In genomic region chr6:169062272-169062671, GRCh38 we compare ENCODE assay signal across 25 cellular contexts.
"Had no signal": no experiment of that assay in that cellular context is flagged by ENCODE, and none has a peak within 500 bp of the region (broad histone marks: within the 10 kb centered on the region; RNA-seq: fewer than 3 reads in every experiment).

No MANE protein-coding gene starts in this region.

- H3K36me3 ChIP-seq: stomach, suprapubic skin, thoracic aorta, thyroid gland, tibial artery, tibial nerve, transverse colon, upper lobe of left lung, upper lobe of right lung, uterus, vagina had no signal

- ATAC-seq: stimulated activated effector memory CD8-positive, alpha-beta T cell treated with anti-CD3 and anti-CD28 coated beads, Interleukin-12 subunit alpha, Interleukin-12 subunit beta, amount 100 ng/mL, for 72 hours; stimulated activated memory B cell treated with anti-CD40 and anti-IgM and Interleukin-4, amounts not matched to agents 10 μg/mL and 1 μg/mL and 100 μg/mL, for 72 hours; stimulated activated naive B cell treated with anti-CD40 and anti-IgM and Interleukin-4, amounts not matched to agents 10 μg/mL and 1 μg/mL and 100 μg/mL, for 72 hours; stimulated activated naive CD8-positive, alpha-beta T cell treated with anti-CD3 and anti-CD28 coated beads, Interleukin-15, amount 100 ng/mL, for 72 hours; upper lobe of right lung had no signal

- H3K4me1 ChIP-seq: stomach, suprapubic skin, testis, thyroid gland, tibial nerve, transverse colon, upper lobe of left lung, upper lobe of right lung, uterus, vagina had no signal

- H3K27me3 ChIP-seq: stomach, suprapubic skin, testis, thyroid gland, tibial artery, tibial nerve, transverse colon, upper lobe of left lung, upper lobe of right lung, uterus, vagina had no signal

- H3K27ac ChIP-seq: stomach, suprapubic skin, testis, thoracic aorta, thyroid gland, tibial artery, tibial nerve, transverse colon, upper lobe of left lung, upper lobe of right lung, uterus, vagina had no signal

- DNase-seq: stimulated activated CD4-positive, alpha-beta T cell treated with anti-CD3 and anti-CD28 coated beads, Interleukin-2, amount 100 ng/mL, for 24 hours; stimulated activated CD4-positive, alpha-beta T cell treated with anti-CD3 and anti-CD28 coated beads, Interleukin-2, amount 100 ng/mL, for 48 hours; stimulated activated CD4-positive, alpha-beta T cell treated with anti-CD3 and anti-CD28 coated beads, Interleukin-4, amount 100 ng/mL, for 1 hour; stimulated activated CD4-positive, alpha-beta T cell treated with anti-CD3 and anti-CD28 coated beads, Interleukin-4, amount 100 ng/mL, for 24 hours; stimulated activated CD4-positive, alpha-beta T cell treated with anti-CD3 and anti-CD28 coated beads, Interleukin-4, amount 100 ng/mL, for 4 hours; stimulated activated CD8-positive, alpha-beta memory T cell treated with anti-CD3 and anti-CD28 coated beads, Interleukin-4, amount 100 ng/mL, for 48 hours; stimulated activated naive B cell treated with anti-CD40 and anti-IgM and Interleukin-4, amounts not matched to agents 10 μg/mL and 1 μg/mL and 100 μg/mL, for 72 hours; stimulated activated naive CD4-positive, alpha-beta T cell; stimulated activated naive CD4-positive, alpha-beta T cell treated with Interleukin-2 at 50 U/mL for 16 hours; stimulated activated naive CD8-positive, alpha-beta T cell treated with anti-CD3 and anti-CD28 coated beads, Interleukin-15, amount 100 ng/mL, for 72 hours; stomach; substantia nigra; testis; thyroid gland; tibial artery; transverse colon; upper lobe of left lung; upper lobe of right lung; uterus had no signal

- H3K4me3 ChIP-seq: stomach, suprapubic skin, testis, thoracic aorta, thyroid gland, tibial artery, tibial nerve, transverse colon, upper lobe of left lung, upper lobe of right lung, uterus, vagina had no signal

- H3K9me3 ChIP-seq: stomach, suprapubic skin, testis, thoracic aorta, thyroid gland, tibial artery, transverse colon, upper lobe of left lung, upper lobe of right lung, uterus, vagina had no signal
